ENCODE assay signal across 13 cellular contexts in the genomic region with DNA sequence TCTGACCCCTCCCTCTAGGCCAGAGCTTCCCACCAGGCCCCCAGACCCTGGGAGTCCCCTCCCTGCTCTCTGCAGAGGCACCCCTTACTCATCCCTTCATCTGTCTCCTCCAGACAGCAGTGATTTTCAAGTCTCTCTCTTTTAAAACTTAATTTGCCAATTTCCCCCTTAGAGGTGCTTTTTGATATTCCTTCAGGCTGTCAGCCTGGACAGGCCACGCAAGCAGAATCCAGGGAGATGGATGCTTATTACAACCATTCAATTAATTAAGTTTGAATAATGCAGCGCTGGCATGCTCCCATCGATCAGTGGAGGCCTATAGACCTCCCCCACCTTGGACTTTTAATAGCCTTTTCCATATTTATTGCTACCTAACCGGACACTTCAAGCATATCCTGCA.
"Had no signal": no experiment of that assay in that cellular context is flagged by ENCODE, and none has a peak within 500 bp of the region (broad histone marks: within the 10 kb centered on the region; RNA-seq: fewer than 3 reads in every experiment).

No MANE protein-coding gene starts in this region.

- H3K36me3 Mint-ChIP-seq: activated CD4-positive, alpha-beta memory T cell treated with anti-CD3 and anti-CD28 coated beads for 36 hours had no signal

- H3K27ac Mint-ChIP-seq: activated CD4-positive, alpha-beta memory T cell treated with anti-CD3 and anti-CD28 coated beads for 36 hours; activated naive CD8-positive, alpha-beta T cell treated with anti-CD3 and anti-CD28 coated beads, Interleukin-2, amount 50 U/mL, for 24 hours; activated T-cell treated with anti-CD3 and anti-CD28 coated beads, Interleukin-2, amount 50 U/mL, for 72 hours; dendritic cell treated with granulocyte-macrophage colony-stimulating factor and Interleukin-4, amounts not matched to agents 40 ng/mL and 50 ng/mL, for 4 days; natural killer cell treated with Interleukin-12 subunit alpha and Interleukin-12 subunit beta and Interleukin-15 and Interleukin-18, amount 100 ng/mL, for 72 hours; stimulated activated naive CD8-positive, alpha-beta T cell treated with anti-CD3 and anti-CD28 coated beads, Interleukin-15, Interleukin-2, amounts not matched to agents 100 ng/mL and 50 ng/mL, for 24 hours had no signal

- H3K27ac ChIP-seq: thoracic aorta had no signal

- ATAC-seq: activated naive CD8-positive, alpha-beta T cell treated with anti-CD3 and anti-CD28 coated beads, Interleukin-2, amount 50 U/mL, for 24 hours; activated T-cell treated with anti-CD3 and anti-CD28 coated beads, Interleukin-2, amount 50 U/mL, for 72 hours; natural killer cell treated with Interleukin-12 subunit alpha and Interleukin-12 subunit beta and Interleukin-15 and Interleukin-18, amount 100 ng/mL, for 72 hours had no signal

- DNase-seq: activated CD4-positive, alpha-beta memory T cell treated with anti-CD3 and anti-CD28 coated beads for 36 hours; activated gamma-delta T cell treated with Interleukin-2 at 50 U/mL for 16 hours; activated naive CD8-positive, alpha-beta T cell treated with anti-CD3 and anti-CD28 coated beads, Interleukin-2, amount 50 U/mL, for 24 hours; activated T-cell treated with anti-CD3 and anti-CD28 coated beads, Interleukin-2, amount 50 U/mL, for 72 hours; central memory CD4-positive, alpha-beta T cell; endodermal cell; stimulated activated CD4-positive, alpha-beta T cell treated with anti-CD3 and anti-CD28 coated beads, Interleukin-15, amount 100 ng/mL, for 24 hours; stimulated activated CD4-positive, alpha-beta T cell treated with anti-CD3 and anti-CD28 coated beads, Interleukin-4, amount 100 ng/mL, for 24 hours; T-helper 9 cell had no signal

- H3K9me3 ChIP-seq: thoracic aorta had no signal

- H3K4me3 Mint-ChIP-seq: activated CD4-positive, alpha-beta memory T cell treated with anti-CD3 and anti-CD28 coated beads for 36 hours; activated naive CD8-positive, alpha-beta T cell treated with anti-CD3 and anti-CD28 coated beads, Interleukin-2, amount 50 U/mL, for 24 hours; activated T-cell treated with anti-CD3 and anti-CD28 coated beads, Interleukin-2, amount 50 U/mL, for 72 hours; dendritic cell treated with granulocyte-macrophage colony-stimulating factor and Interleukin-4, amounts not matched to agents 40 ng/mL and 50 ng/mL, for 4 days; endodermal cell; natural killer cell treated with Interleukin-12 subunit alpha and Interleukin-12 subunit beta and Interleukin-15 and Interleukin-18, amount 100 ng/mL, for 72 hours; stimulated activated naive CD8-positive, alpha-beta T cell treated with anti-CD3 and anti-CD28 coated beads, Interleukin-15, Interleukin-2, amounts not matched to agents 100 ng/mL and 50 ng/mL, for 24 hours had no signal

- H3K9me3 Mint-ChIP-seq: activated CD4-positive, alpha-beta memory T cell treated with anti-CD3 and anti-CD28 coated beads for 36 hours; activated naive CD8-positive, alpha-beta T cell treated with anti-CD3 and anti-CD28 coated beads, Interleukin-2, amount 50 U/mL, for 24 hours; activated T-cell treated with anti-CD3 and anti-CD28 coated beads, Interleukin-2, amount 50 U/mL, for 72 hours; dendritic cell treated with granulocyte-macrophage colony-stimulating factor and Interleukin-4, amounts not matched to agents 40 ng/mL and 50 ng/mL, for 4 days; endodermal cell; natural killer cell treated with Interleukin-12 subunit alpha and Interleukin-12 subunit beta and Interleukin-15 and Interleukin-18, amount 100 ng/mL, for 72 hours; stimulated activated naive CD8-positive, alpha-beta T cell treated with anti-CD3 and anti-CD28 coated beads, Interleukin-15, Interleukin-2, amounts not matched to agents 100 ng/mL and 50 ng/mL, for 24 hours had no signal

- H3K4me3 ChIP-seq: thoracic aorta had no signal

- H3K36me3 ChIP-seq: thoracic aorta had no signal
